In genomic region chr2:174597347-174598047, GRCh38 we compare ENCODE assay signal across 8 cellular contexts. TPM values are rescaled to one million over a fixed set of nuclear protein-coding genes. Genes with fewer than 3 reads are reported as not detected.
A peak's percentile ranks its signal among the peaks of the same experiment; 100 is the strongest.
DNase-seq lines count a peak whose midpoint lies in the region; ATAC-seq and TF ChIP-seq lines count a peak whose summit lies in the region.

WIPF1 (minus strand) TSS chr2:174597804; CDS start chr2:174585573, 12,231 bp downstream.

- H3K9me3 ChIP-seq in mammary epithelial cell (replicated peaks; ENCODE audit: insufficient read depth, low read length) (no peaks in the 10 kb centered on the region), mesenchymal stem cell (ENCODE audit: control insufficient read depth, low read length) (no peaks in the 10 kb centered on the region), uterus (no peaks in the 10 kb centered on the region)

- no peaks in the 10 kb centered on the region for H3K9me3 Mint-ChIP-seq in activated CD8-positive, alpha-beta memory T cell treated with anti-CD3 and anti-CD28 coated beads, Interleukin-2, amount 10 ng/mL, durations not matched to agents 7 days and 5 days (ENCODE audit: low read depth)

- H2BK15ac ChIP-seq in mesenchymal stem cell (ENCODE audit: low read depth, poor library complexity, severe bottlenecking) = no peak within 1 kb of the TSS

- intact Hi-C loops in mammary epithelial cell (cut with micrococcal nuclease) = no loop called here
- intact Hi-C loops in uterus (cut with DNase I; ENCODE audit: low total_unique reads) = no loop called here

- no peak within 1 kb of the TSS for H4K91ac ChIP-seq in mesenchymal stem cell (ENCODE audit: low read length)

- H3K36me3 ChIP-seq in mammary epithelial cell (ENCODE audit: insufficient read depth, low read length) (no peaks in the 10 kb centered on the region), mesenchymal stem cell (ENCODE audit: control insufficient read depth in 1 of 2, insufficient read depth in 2 of 2, low read depth in 1 of 2, low read length in 2 of 2) (no peaks in the 10 kb centered on the region), uterus (no peaks in the 10 kb centered on the region)

- peak within 1 kb of the TSS; percentile 91 for H3K4me3 Mint-ChIP-seq in activated CD8-positive, alpha-beta memory T cell treated with anti-CD3 and anti-CD28 coated beads, Interleukin-2, amount 10 ng/mL, durations not matched to agents 7 days and 5 days

- peaks cover 51% of the 10 kb centered on the region for H3K4me1 Mint-ChIP-seq in activated CD8-positive, alpha-beta memory T cell treated with anti-CD3 and anti-CD28 coated beads, Interleukin-2, amount 10 ng/mL, durations not matched to agents 7 days and 5 days

- H3K18ac ChIP-seq in mesenchymal stem cell (ENCODE audit: low read depth in 1 of 2, low read length in 2 of 2) = peak within 1 kb of the TSS; percentile 67 to 82

- H3K9ac ChIP-seq in mammary epithelial cell (ENCODE audit: insufficient read depth, low read length) = no peak within 1 kb of the TSS
- H3K9ac ChIP-seq in mesenchymal stem cell (ENCODE audit: low read length) = peak within 1 kb of the TSS; percentile 78

- no peaks in the 10 kb centered on the region for H4K20me1 ChIP-seq in mammary epithelial cell (ENCODE audit: insufficient read depth, low read length)

- peaks cover 70% of the 10 kb centered on the region for H3K36me3 Mint-ChIP-seq in activated CD8-positive, alpha-beta memory T cell treated with anti-CD3 and anti-CD28 coated beads, Interleukin-2, amount 10 ng/mL, durations not matched to agents 7 days and 5 days

- H4K8ac ChIP-seq in mesenchymal stem cell (ENCODE audit: low read length) = peak within 1 kb of the TSS; percentile 85

- no peak within 1 kb of the TSS for H3K14ac ChIP-seq in mesenchymal stem cell (ENCODE audit: low read length in 2 of 2)

- dilution Hi-C loops in mammary epithelial cell (cut with HindIII; ENCODE audit: low sequenced_read_pairs) = no loop called here

- H3K4me1 ChIP-seq in mammary epithelial cell (ENCODE audit: insufficient read depth, low read length) (peaks cover 9% of the 10 kb centered on the region), mesenchymal stem cell (ENCODE audit: control insufficient read depth, insufficient read depth, low read depth, low read length) (peaks cover 3% of the 10 kb centered on the region), uterus (peaks cover 0 to 3% of the 10 kb centered on the region in 2 donors)

- 69% methylated on average over 6 of the region's 6 CpGs for WGBS in mammary epithelial cell (ENCODE audit: low coverage, missing lambda C conversion rate)
- 39% methylated on average over 5 of the region's 6 CpGs for WGBS in mesenchymal stem cell

- POLR2A ChIA-PET in RWPE1 (lab: Yijun Ruan, JAX; ENCODE audit: low non-redundant PET) = no interaction called here

- peak within 1 kb of the TSS; percentile 95 for H3K27ac Mint-ChIP-seq in activated CD8-positive, alpha-beta memory T cell treated with anti-CD3 and anti-CD28 coated beads, Interleukin-2, amount 10 ng/mL, durations not matched to agents 7 days and 5 days

- peaks cover 9% of the 10 kb centered on the region for H3K79me1 ChIP-seq in mesenchymal stem cell (replicated peaks; ENCODE audit: low read length, poor library complexity, severe bottlenecking)

- H3K23ac ChIP-seq in mesenchymal stem cell (ENCODE audit: low read length in 2 of 2) = no peak within 1 kb of the TSS

- H3K79me2 ChIP-seq in mammary epithelial cell (ENCODE audit: insufficient read depth, low read length) = no peaks in the 10 kb centered on the region

- H3K27me3 Mint-ChIP-seq in activated CD8-positive, alpha-beta memory T cell treated with anti-CD3 and anti-CD28 coated beads, Interleukin-2, amount 10 ng/mL, durations not matched to agents 7 days and 5 days = no peaks in the 10 kb centered on the region

- H2BK120ac ChIP-seq in mesenchymal stem cell (ENCODE audit: low read depth, low read length) = no peak within 1 kb of the TSS

- DNase-seq in activated CD8-positive, alpha-beta memory T cell treated with anti-CD3 and anti-CD28 coated beads, Interleukin-2, amount 10 ng/mL, durations not matched to agents 7 days and 5 days = peak; percentile 83
- no peak for DNase-seq in activated CD8-positive, alpha-beta memory T cell treated with anti-CD3 and anti-CD28 coated beads for 24 hours
- DNase-seq in mammary epithelial cell = peak; percentile 42
- peak; percentile 92 for DNase-seq in mesenchymal stem cell
- DNase-seq in uterus = no peak
- DNase-seq in RWPE1 (ENCODE audit: low spot score) = no peak

- H3K4me3 ChIP-seq in mammary epithelial cell (replicated peaks in 1 of 3; ENCODE audit: insufficient read depth in 1 of 3, low read depth in 2 of 3, low read length in 3 of 3) (no peak within 1 kb of the TSS), mesenchymal stem cell (ENCODE audit: insufficient read depth in 1 of 2, low read depth in 1 of 2, low read length in 2 of 2) (peak within 1 kb of the TSS in 1 of 2 experiments; percentile 36), uterus (no peak within 1 kb of the TSS)

- no peak within 1 kb of the TSS for H2AK5ac ChIP-seq in mesenchymal stem cell (ENCODE audit: low read length, severe bottlenecking)

- peak; percentile 62 for ATAC-seq in activated CD8-positive, alpha-beta memory T cell treated with anti-CD3 and anti-CD28 coated beads, Interleukin-2, amount 10 ng/mL, durations not matched to agents 7 days and 5 days
- peak; percentile 45 for ATAC-seq in HG03045 (IDR thresholded peaks at IDR 0.05; ENCODE audit: unreplicated experiment)
- ATAC-seq in SK-N-SH treated with all-trans-retinoic acid at 6 μM for 48 hours = peak; percentile 51

- H3K4me2 ChIP-seq in mammary epithelial cell (ENCODE audit: insufficient read depth, low read depth, low read length) = peak within 1 kb of the TSS; percentile 56
- no peak within 1 kb of the TSS for H3K4me2 ChIP-seq in mesenchymal stem cell (ENCODE audit: low read length, poor library complexity, severe bottlenecking)

- H2AFZ ChIP-seq in mammary epithelial cell (ENCODE audit: low read depth, low read length) = peak within 1 kb of the TSS; percentile 42
- H2AFZ ChIP-seq in mesenchymal stem cell (ENCODE audit: low read depth, low read length) = no peak within 1 kb of the TSS

- no peak within 1 kb of the TSS for H3K4ac ChIP-seq in mesenchymal stem cell (ENCODE audit: low read depth in 1 of 2, low read length in 2 of 2)

- TF ChIP-seq POLR2A in uterus (IDR thresholded peaks at IDR 0.05) = peak; percentile 15 to 38

- CTCF ChIA-PET in activated CD8-positive, alpha-beta memory T cell treated with anti-CD3 and anti-CD28 coated beads, Interleukin-2, amount 10 ng/mL, durations not matched to agents 7 days and 5 days (lab: Charles Lee) = interaction anchor here (0.9 to 5.8 kb wide), 13 partner anchors 12 to 108 kb away, joined by 3 to 70 read pairs (median 6); no protein-coding TSS in a partner anchor
- CTCF ChIA-PET in mammary epithelial cell (lab: Charles Lee; ENCODE audit: low non-redundant PET) = no interaction called here
- CTCF ChIA-PET in RWPE1 (lab: Yijun Ruan, JAX) = interaction anchor here (0.5 to 0.9 kb wide), 3 partner anchors 125 to 1148 kb away, joined by 3 read pairs; no protein-coding TSS in a partner anchor

- no peak within 1 kb of the TSS for H2BK5ac ChIP-seq in mesenchymal stem cell (ENCODE audit: low read depth, low read length, poor library complexity, severe bottlenecking)

- H3K27me3 ChIP-seq in mammary epithelial cell (ENCODE audit: insufficient read depth, low read length) (no peaks in the 10 kb centered on the region), mesenchymal stem cell (ENCODE audit: control insufficient read depth in 1 of 2, insufficient read depth in 1 of 2, low read length in 2 of 2) (no peaks in the 10 kb centered on the region), uterus (no peaks in the 10 kb centered on the region)

- in situ Hi-C loops in mammary epithelial cell (cut with MboI; ENCODE audit: low sequenced_read_pairs in 2 of 2) = no loop called here

- TF ChIP-seq CTCF in mammary epithelial cell (conservative IDR thresholded peaks at IDR 0.05 in 1 of 2, IDR thresholded peaks at IDR 0.05 in 1 of 2; ENCODE audit: extremely low read depth in 1 of 2, insufficient read depth in 1 of 2, low read depth in 1 of 2, low read length in 2 of 2) = no peak
- no peak for TF ChIP-seq CTCF in uterus (IDR thresholded peaks at IDR 0.05)
- TF ChIP-seq CTCF in RWPE1 (conservative IDR thresholded peaks at IDR 0.05; ENCODE audit: low read depth) = no peak

- H2BK12ac ChIP-seq in mesenchymal stem cell (ENCODE audit: low read length in 2 of 2) = no peak within 1 kb of the TSS

- H3K27ac ChIP-seq in mammary epithelial cell (ENCODE audit: insufficient read depth, low read depth, low read length) (no peak within 1 kb of the TSS), mesenchymal stem cell (ENCODE audit: low read length, poor library complexity, severe bottlenecking) (no peak within 1 kb of the TSS), uterus (peak within 1 kb of the TSS; percentile 37 to 51), RWPE1 (no peak within 1 kb of the TSS)

- no TSS peak for BruUV-seq in mammary epithelial cell (replicated peaks; lab: Mats Ljungman, UMichigan)

TF ChIP-seq in SK-N-SH treated with all-trans-retinoic acid at 6 μM for 48 hours, 23 proteins besides CTCF, POLR2A, EP300 and RAD21 (continues in another document):
- TF ChIP-seq ZFP30 (CRISPR knock-in tag; IDR thresholded peaks at IDR 0.05) (no peak), ZNF70 (CRISPR knock-in tag; IDR thresholded peaks at IDR 0.05) (no peak), OSR1 (CRISPR knock-in tag; IDR thresholded peaks at IDR 0.05) (no peak), PATZ1 (CRISPR knock-in tag; IDR thresholded peaks at IDR 0.05; ENCODE audit: borderline replicate concordance) (no peak)

RNA-seq across cellular contexts. Expression of gene WIPF1, which starts in this region (rescaled TPM):
- total RNA-seq in activated CD8-positive, alpha-beta memory T cell treated with anti-CD3 and anti-CD28 coated beads, Interleukin-2, amount 10 ng/mL, durations not matched to agents 7 days and 5 days = 100 to 1,000 TPM; 465 to 588 TPM
- total RNA-seq in mammary epithelial cell = 1 to 10 TPM in 1 of 2 donors, not detected in 1; 1.0 TPM
- polyA plus RNA-seq in mammary epithelial cell = 0.08 TPM
- polyA minus RNA-seq in mammary epithelial cell = not detected
- 52.6 TPM for polyA plus RNA-seq in mesenchymal stem cell (2013, experiment 1 of 2)
- polyA plus RNA-seq in mesenchymal stem cell (2013, experiment 2 of 2) = 53.6 TPM
- 10 to 100 TPM; 12.3 to 61.9 (median 26.3) TPM for total RNA-seq in uterus

Comparison
In these comparisons a context has a peak if more than half of its experiments do, and no peak if none do; other contexts are left out.
1. RNA of gene WIPF1 (total RNA-seq): 465 to 588 TPM in activated CD8-positive, alpha-beta memory T cell treated with anti-CD3 and anti-CD28 coated beads, Interleukin-2, amount 10 ng/mL, durations not matched to agents 7 days and 5 days; 12.3 to 61.9 TPM in uterus and 1.0 TPM in mammary epithelial cell; every median in the first group is over 4 times any median in the second.
2. DNase-seq: peak in activated CD8-positive, alpha-beta memory T cell treated with anti-CD3 and anti-CD28 coated beads, Interleukin-2, amount 10 ng/mL, durations not matched to agents 7 days and 5 days (single experiment), mammary epithelial cell (single experiment) and mesenchymal stem cell (single experiment); none in activated CD8-positive, alpha-beta memory T cell treated with anti-CD3 and anti-CD28 coated beads for 24 hours (single experiment), uterus (0 of 2) and RWPE1 (single experiment).
3. H3K27ac ChIP-seq: peak in uterus (2 of 2); none in mammary epithelial cell (single experiment), mesenchymal stem cell (single experiment) and RWPE1 (single experiment).
4. Peak in every context shown above with its lines, with median percentiles within 50 percentile points of each other: ATAC-seq.